ENCODE assay signal across 31 cellular contexts in the genomic region with DNA sequence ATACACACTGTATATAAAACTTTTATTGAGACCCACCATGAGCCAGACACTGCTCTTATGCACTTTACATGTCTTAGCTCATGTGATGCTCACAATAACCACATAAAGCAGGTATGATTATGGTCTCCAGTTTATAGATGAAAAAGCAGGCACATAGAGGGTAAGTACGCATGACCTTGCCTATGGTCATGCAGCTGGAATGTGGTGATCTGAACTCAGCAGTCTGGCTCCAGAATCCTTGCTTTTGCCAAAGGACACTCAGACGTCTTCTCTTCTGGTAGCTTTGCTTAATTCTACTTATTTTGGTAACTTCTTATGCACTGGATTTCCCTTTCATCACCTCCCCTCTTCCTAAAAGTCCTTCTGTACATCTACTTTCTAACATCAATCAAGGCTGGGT.
DNase-seq lines count a peak whose midpoint lies in the region; TF ChIP-seq lines count a peak whose summit lies in the region.
"Had no signal": no experiment of that assay in that cellular context is flagged by ENCODE, and none has a peak within 500 bp of the region (broad histone marks: within the 10 kb centered on the region; RNA-seq: fewer than 3 reads in every experiment).

No MANE protein-coding gene starts in this region.

- no peak for TF ChIP-seq CTCF in choroid plexus epithelial cell (conservative IDR thresholded peaks at IDR 0.05; ENCODE audit: low read depth, low read length)

- no peaks in the 10 kb centered on the region for H3K4me1 Mint-ChIP-seq in activated T-cell treated with anti-CD3 and anti-CD28 coated beads, Interleukin-2, amount 50 U/mL, for 24 hours (ENCODE audit: low read depth)
- H3K4me1 Mint-ChIP-seq: activated naive CD4-positive, alpha-beta T cell treated with anti-CD3 and anti-CD28 coated beads, Interleukin-2, amount 10 ng/mL, durations not matched to agents 7 days and 5 days; nephron; T-cell had no signal

- no peak overlapping the region for H3K4me3 Mint-ChIP-seq in activated T-cell treated with anti-CD3 and anti-CD28 coated beads, Interleukin-2, amount 50 U/mL, for 24 hours
- H3K4me3 Mint-ChIP-seq: activated naive CD4-positive, alpha-beta T cell treated with anti-CD3 and anti-CD28 coated beads, Interleukin-2, amount 10 ng/mL, durations not matched to agents 7 days and 5 days; activated T-helper 1 cell treated with anti-CD3 and anti-CD28 coated beads, Interleukin-12 subunit alpha, Interleukin-12 subunit beta, Interleukin-2, Interleukin-4 antibody, amounts not matched to agents 30 ng/mL and 10 ng/mL and 1 ng/mL, durations not matched to agents 14 hours and 24 hours and 36 hours; nephron; T-cell had no signal

- DNase-seq in Daoy (ENCODE audit: low read depth) = peak; percentile 29
- peak; percentile 32 for DNase-seq in NCI-H226
- DNase-seq in choroid plexus epithelial cell (ENCODE audit: low read depth) = peak; percentile 73
- DNase-seq in kidney tubule cell (ENCODE audit: low spot score) = peak; percentile 60
- no peak for DNase-seq in activated effector memory CD4-positive, alpha-beta T cell treated with anti-CD3 and anti-CD28 coated beads, Interleukin-2, amount 50 U/mL, for 16 hours
- DNase-seq in HK-2 (ENCODE audit: unreplicated experiment) = no peak
- DNase-seq in activated T-cell treated with anti-CD3 and anti-CD28 coated beads, Interleukin-2, amount 50 U/mL, for 24 hours = no peak
- DNase-seq: ACHN; activated CD4-positive, alpha-beta T cell treated with anti-CD3 and anti-CD28 coated beads, Interleukin-2, amount 50 U/mL, for 4 hours; activated CD4-positive, CD25-positive, alpha-beta regulatory T cell; activated naive CD4-positive, alpha-beta T cell treated with anti-CD3 and anti-CD28 coated beads, Interleukin-2, amount 10 ng/mL, durations not matched to agents 7 days and 5 days; aorta; C1 segment of cervical spinal cord; DMS79 treated with DMSO at 0.1 percent for 48 hours; dorsolateral prefrontal cortex; GOT3; heart left ventricle; kidney glomerular epithelial cell; lower lobe of right lung; NCI-H1048; NCI-H1930; retina; RPMI8226; small intestine; stimulated activated CD8-positive, alpha-beta memory T cell treated with anti-CD3 and anti-CD28 coated beads, Interleukin-4, amount 100 ng/mL, for 48 hours; T-cell; tibial artery had no signal

- H3K4me3 ChIP-seq in choroid plexus epithelial cell (ENCODE audit: low read depth, low read length) = no peak overlapping the region
- H3K4me3 ChIP-seq: dorsolateral prefrontal cortex, GM12878, heart left ventricle, lower lobe of right lung, SJSA1, tibial artery had no signal

- no peaks in the 10 kb centered on the region for H3K27me3 Mint-ChIP-seq in activated T-cell treated with anti-CD3 and anti-CD28 coated beads, Interleukin-2, amount 50 U/mL, for 24 hours
- H3K27me3 Mint-ChIP-seq: activated naive CD4-positive, alpha-beta T cell treated with anti-CD3 and anti-CD28 coated beads, Interleukin-2, amount 10 ng/mL, durations not matched to agents 7 days and 5 days had no signal

- H3K9me3 Mint-ChIP-seq in activated T-cell treated with anti-CD3 and anti-CD28 coated beads, Interleukin-2, amount 50 U/mL, for 24 hours = peaks cover 7% of the 10 kb centered on the region
- H3K9me3 Mint-ChIP-seq: activated naive CD4-positive, alpha-beta T cell treated with anti-CD3 and anti-CD28 coated beads, Interleukin-2, amount 10 ng/mL, durations not matched to agents 7 days and 5 days; activated T-helper 1 cell treated with anti-CD3 and anti-CD28 coated beads, Interleukin-12 subunit alpha, Interleukin-12 subunit beta, Interleukin-2, Interleukin-4 antibody, amounts not matched to agents 30 ng/mL and 10 ng/mL and 1 ng/mL, durations not matched to agents 14 hours and 24 hours and 36 hours had no signal

- no peaks in the 10 kb centered on the region for H3K36me3 Mint-ChIP-seq in activated T-cell treated with anti-CD3 and anti-CD28 coated beads, Interleukin-2, amount 50 U/mL, for 24 hours (ENCODE audit: low read depth)
- H3K36me3 Mint-ChIP-seq: activated naive CD4-positive, alpha-beta T cell treated with anti-CD3 and anti-CD28 coated beads, Interleukin-2, amount 10 ng/mL, durations not matched to agents 7 days and 5 days; T-cell had no signal

- H3K27ac Mint-ChIP-seq in activated T-cell treated with anti-CD3 and anti-CD28 coated beads, Interleukin-2, amount 50 U/mL, for 24 hours = no peak overlapping the region
- H3K27ac Mint-ChIP-seq: activated naive CD4-positive, alpha-beta T cell treated with anti-CD3 and anti-CD28 coated beads, Interleukin-2, amount 10 ng/mL, durations not matched to agents 7 days and 5 days; activated T-helper 1 cell treated with anti-CD3 and anti-CD28 coated beads, Interleukin-12 subunit alpha, Interleukin-12 subunit beta, Interleukin-2, Interleukin-4 antibody, amounts not matched to agents 30 ng/mL and 10 ng/mL and 1 ng/mL, durations not matched to agents 14 hours and 24 hours and 36 hours; nephron; T-cell had no signal

Comparison
In these comparisons a context has a peak if more than half of its experiments do, and no peak if none do; other contexts are left out.
1. DNase-seq: peak in Daoy (single experiment), NCI-H226 (single experiment), choroid plexus epithelial cell (single experiment) and kidney tubule cell (single experiment); none in activated effector memory CD4-positive, alpha-beta T cell treated with anti-CD3 and anti-CD28 coated beads, Interleukin-2, amount 50 U/mL, for 16 hours (single experiment), HK-2 (single experiment) and activated T-cell treated with anti-CD3 and anti-CD28 coated beads, Interleukin-2, amount 50 U/mL, for 24 hours (single experiment).